ENCODE assay signal across 17 cellular contexts in genomic region chr7:158401295-158401694, GRCh38.
"Had no signal": no experiment of that assay in that cellular context is flagged by ENCODE, and none has a peak within 500 bp of the region (broad histone marks: within the 10 kb centered on the region; RNA-seq: fewer than 3 reads in every experiment).

No MANE protein-coding gene starts in this region.

- H3K4me2 ChIP-seq: smooth muscle cell had no signal

- H3K4me1 ChIP-seq: psoas muscle, thyroid gland had no signal

- H3K27ac Mint-ChIP-seq: effector memory CD8-positive, alpha-beta T cell; naive thymus-derived CD8-positive, alpha-beta T cell; nephron progenitor cell; stimulated activated effector memory CD8-positive, alpha-beta T cell treated with anti-CD3 and anti-CD28 coated beads, Interleukin-12 subunit alpha, Interleukin-12 subunit beta, amount 100 ng/mL, for 72 hours had no signal

- H3K4me3 ChIP-seq: psoas muscle, smooth muscle cell, stomach, thyroid gland, vagina had no signal

- H3K9me3 ChIP-seq: thyroid gland, vagina had no signal

- DNase-seq: cortex of kidney; effector memory CD8-positive, alpha-beta T cell; naive thymus-derived CD8-positive, alpha-beta T cell; nephron progenitor cell; psoas muscle; retina; stimulated activated CD4-positive, alpha-beta T cell treated with anti-CD3 and anti-CD28 coated beads, Interleukin-2, amount 100 ng/mL, for 24 hours; stimulated activated CD4-positive, alpha-beta T cell treated with anti-CD3 and anti-CD28 coated beads, Interleukin-4, amount 100 ng/mL, for 24 hours; stimulated activated naive CD4-positive, alpha-beta T cell treated with Interleukin-2 at 50 U/mL for 16 hours; stomach; thyroid gland; trophoblast cell had no signal

- H3K27ac ChIP-seq: psoas muscle, stomach, thyroid gland, vagina had no signal

- H3K4me3 Mint-ChIP-seq: effector memory CD8-positive, alpha-beta T cell; naive thymus-derived CD8-positive, alpha-beta T cell; nephron progenitor cell; stimulated activated effector memory CD8-positive, alpha-beta T cell treated with anti-CD3 and anti-CD28 coated beads, Interleukin-12 subunit alpha, Interleukin-12 subunit beta, amount 100 ng/mL, for 72 hours had no signal

- H3K36me3 Mint-ChIP-seq: stimulated activated effector memory CD8-positive, alpha-beta T cell treated with anti-CD3 and anti-CD28 coated beads, Interleukin-12 subunit alpha, Interleukin-12 subunit beta, amount 100 ng/mL, for 72 hours had no signal

- H3K27me3 ChIP-seq: stomach, thyroid gland, vagina had no signal

- ATAC-seq: effector memory CD8-positive, alpha-beta T cell; left lobe of liver; naive thymus-derived CD8-positive, alpha-beta T cell; psoas muscle; sciatic nerve; stimulated activated effector memory CD8-positive, alpha-beta T cell treated with anti-CD3 and anti-CD28 coated beads, Interleukin-12 subunit alpha, Interleukin-12 subunit beta, amount 100 ng/mL, for 72 hours had no signal

- H3K36me3 ChIP-seq: stomach, thyroid gland, vagina had no signal
